In the genomic region with DNA sequence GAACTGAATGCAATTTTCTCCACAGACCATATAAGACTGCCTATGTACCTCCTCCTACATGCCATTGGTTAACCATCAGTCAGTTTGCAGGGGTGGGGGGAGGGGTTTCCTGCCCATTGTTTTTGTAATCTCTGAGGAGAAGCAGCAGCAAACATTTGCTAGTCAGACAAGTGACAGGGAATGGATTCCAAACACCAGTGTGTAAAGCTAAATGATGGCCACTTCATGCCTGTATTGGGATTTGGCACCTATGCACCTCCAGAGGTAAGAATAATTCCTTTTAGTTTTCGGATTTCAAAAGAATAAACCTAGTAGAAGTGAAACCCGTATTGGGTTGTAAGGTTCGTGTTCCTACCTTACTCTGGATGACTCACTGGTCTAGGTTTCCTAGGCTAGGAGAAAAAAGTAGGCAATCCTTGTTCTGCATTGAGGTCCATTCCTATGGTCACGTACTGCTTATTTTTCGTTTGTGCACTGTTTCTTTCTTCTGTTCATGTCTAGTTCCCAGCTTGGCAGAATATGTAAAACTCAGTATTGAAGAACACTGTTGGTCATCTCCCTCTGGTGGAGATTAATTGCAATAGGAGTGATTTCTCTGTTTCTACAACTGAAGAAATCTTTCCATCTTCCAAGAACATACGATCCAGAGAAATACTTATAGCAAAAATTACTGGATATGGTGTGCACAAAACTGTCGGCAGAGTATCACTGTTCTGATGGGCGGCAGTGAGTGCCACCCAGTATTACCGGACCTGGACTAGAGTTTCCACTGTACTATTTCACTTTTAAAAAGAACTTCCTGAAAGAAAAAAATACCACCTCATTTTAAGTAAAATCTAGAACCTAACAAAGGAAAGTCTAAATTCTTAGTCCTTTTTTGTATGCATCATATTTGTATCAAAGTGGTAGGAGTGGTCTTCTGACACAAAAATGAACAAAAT, we compare ENCODE assay signal across 1 cellular context.
A peak's percentile ranks its signal among the peaks of the same experiment; 100 is the strongest.
TF ChIP-seq lines count a peak whose summit lies in the region.

Gene AKR1C3, plus strand, starts transcription at position 150 of the 941 bp plus-strand sequence. Its CDS starts 31 bp downstream, at position 181.

TF ChIP-seq in HepG2, 621 proteins besides CTCF, POLR2A, EP300 and RAD21 (continued from another document and continues in another):
- TF ChIP-seq KIAA2018 (CRISPR knock-in tag; IDR thresholded peaks at IDR 0.05; ENCODE audit: borderline replicate concordance) (no peak), KLF9 (CRISPR knock-in tag; IDR thresholded peaks at IDR 0.05; ENCODE audit: low read depth) (no peak), ZNF180 (CRISPR knock-in tag; IDR thresholded peaks at IDR 0.05; ENCODE audit: borderline replicate concordance, low read depth) (no peak), ZMAT5 (CRISPR knock-in tag; IDR thresholded peaks at IDR 0.05; ENCODE audit: borderline replicate concordance, low read depth) (no peak), ZBTB38 (CRISPR knock-in tag; IDR thresholded peaks at IDR 0.05) (no peak), RBAK (CRISPR knock-in tag; IDR thresholded peaks at IDR 0.05) (no peak), ZNF235 (CRISPR knock-in tag; IDR thresholded peaks at IDR 0.05; ENCODE audit: borderline replicate concordance) (no peak), MAF1 (CRISPR knock-in tag; IDR thresholded peaks at IDR 0.05; ENCODE audit: borderline replicate concordance) (no peak), ASH2L (IDR thresholded peaks at IDR 0.05; ENCODE audit: insufficient read length, low read depth, low read length) (peak; percentile 26), BRCA1 (CRISPR knock-in tag; IDR thresholded peaks at IDR 0.05) (0 out of 2 replicates have a peak, but pooled peaks have one; percentile 50), CAMTA2 (CRISPR knock-in tag; IDR thresholded peaks at IDR 0.05; ENCODE audit: borderline replicate concordance) (no peak), HOXA5 (CRISPR knock-in tag; IDR thresholded peaks at IDR 0.05) (0 out of 2 replicates have a peak, but pooled peaks have one; percentile 29), ZFP37 (CRISPR knock-in tag; IDR thresholded peaks at IDR 0.05; ENCODE audit: borderline replicate concordance) (no peak), KDM5A (IDR thresholded peaks at IDR 0.05; ENCODE audit: borderline replicate concordance, low read length) (peak; percentile 59; the same call in 1 of the 2 replicates), JUND (CRISPR knock-in tag; IDR thresholded peaks at IDR 0.05) (no peak), ZNF121 (CRISPR knock-in tag; IDR thresholded peaks at IDR 0.05) (no peak), ZNF577 (CRISPR knock-in tag; IDR thresholded peaks at IDR 0.05; ENCODE audit: borderline replicate concordance, low read depth) (0 out of 2 replicates have a peak, but pooled peaks have one; percentile 67), EEA1 (CRISPR knock-in tag; IDR thresholded peaks at IDR 0.05; ENCODE audit: borderline replicate concordance) (no peak), SIX1 (CRISPR knock-in tag; IDR thresholded peaks at IDR 0.05; ENCODE audit: borderline replicate concordance) (no peak), SSRP1 (CRISPR knock-in tag; IDR thresholded peaks at IDR 0.05) (no peak), MEIS1 (CRISPR knock-in tag; IDR thresholded peaks at IDR 0.05; ENCODE audit: borderline replicate concordance) (0 out of 2 replicates have a peak, but pooled peaks have one; percentile 24), TP53 (CRISPR knock-in tag; conservative IDR thresholded peaks at IDR 0.05) (no peak), ZNF138 (CRISPR knock-in tag; IDR thresholded peaks at IDR 0.05; ENCODE audit: low read depth) (no peak), HOXA7 (CRISPR knock-in tag; IDR thresholded peaks at IDR 0.05) (no peak), FOXM1 (CRISPR knock-in tag; IDR thresholded peaks at IDR 0.05) (no peak), ZNF12 (CRISPR knock-in tag; IDR thresholded peaks at IDR 0.05) (no peak), GLI4 (CRISPR knock-in tag; IDR thresholded peaks at IDR 0.05; ENCODE audit: borderline replicate concordance) (0 out of 2 replicates have a peak, but pooled peaks have one; percentile 49)
- TF ChIP-seq, protein P1, sequence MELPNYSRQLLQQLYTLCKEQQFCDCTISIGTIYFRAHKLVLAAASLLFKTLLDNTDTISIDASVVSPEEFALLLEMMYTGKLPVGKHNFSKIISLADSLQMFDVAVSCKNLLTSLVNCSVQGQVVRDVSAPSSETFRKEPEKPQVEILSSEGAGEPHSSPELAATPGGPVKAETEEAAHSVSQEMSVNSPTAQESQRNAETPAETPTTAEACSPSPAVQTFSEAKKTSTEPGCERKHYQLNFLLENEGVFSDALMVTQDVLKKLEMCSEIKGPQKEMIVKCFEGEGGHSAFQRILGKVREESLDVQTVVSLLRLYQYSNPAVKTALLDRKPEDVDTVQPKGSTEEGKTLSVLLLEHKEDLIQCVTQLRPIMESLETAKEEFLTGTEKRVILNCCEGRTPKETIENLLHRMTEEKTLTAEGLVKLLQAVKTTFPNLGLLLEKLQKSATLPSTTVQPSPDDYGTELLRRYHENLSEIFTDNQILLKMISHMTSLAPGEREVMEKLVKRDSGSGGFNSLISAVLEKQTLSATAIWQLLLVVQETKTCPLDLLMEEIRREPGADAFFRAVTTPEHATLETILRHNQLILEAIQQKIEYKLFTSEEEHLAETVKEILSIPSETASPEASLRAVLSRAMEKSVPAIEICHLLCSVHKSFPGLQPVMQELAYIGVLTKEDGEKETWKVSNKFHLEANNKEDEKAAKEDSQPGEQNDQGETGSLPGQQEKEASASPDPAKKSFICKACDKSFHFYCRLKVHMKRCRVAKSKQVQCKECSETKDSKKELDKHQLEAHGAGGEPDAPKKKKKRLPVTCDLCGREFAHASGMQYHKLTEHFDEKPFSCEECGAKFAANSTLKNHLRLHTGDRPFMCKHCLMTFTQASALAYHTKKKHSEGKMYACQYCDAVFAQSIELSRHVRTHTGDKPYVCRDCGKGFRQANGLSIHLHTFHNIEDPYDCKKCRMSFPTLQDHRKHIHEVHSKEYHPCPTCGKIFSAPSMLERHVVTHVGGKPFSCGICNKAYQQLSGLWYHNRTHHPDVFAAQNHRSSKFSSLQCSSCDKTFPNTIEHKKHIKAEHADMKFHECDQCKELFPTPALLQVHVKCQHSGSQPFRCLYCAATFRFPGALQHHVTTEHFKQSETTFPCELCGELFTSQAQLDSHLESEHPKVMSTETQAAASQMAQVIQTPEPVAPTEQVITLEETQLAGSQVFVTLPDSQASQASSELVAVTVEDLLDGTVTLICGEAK (IDR thresholded peaks at IDR 0.05), result no peak
- TF ChIP-seq, protein P1 (CRISPR knock-in tag; IDR thresholded peaks at IDR 0.05), result no peak; the same call in 1 of the 2 replicates
- TF ChIP-seq, protein P2, sequence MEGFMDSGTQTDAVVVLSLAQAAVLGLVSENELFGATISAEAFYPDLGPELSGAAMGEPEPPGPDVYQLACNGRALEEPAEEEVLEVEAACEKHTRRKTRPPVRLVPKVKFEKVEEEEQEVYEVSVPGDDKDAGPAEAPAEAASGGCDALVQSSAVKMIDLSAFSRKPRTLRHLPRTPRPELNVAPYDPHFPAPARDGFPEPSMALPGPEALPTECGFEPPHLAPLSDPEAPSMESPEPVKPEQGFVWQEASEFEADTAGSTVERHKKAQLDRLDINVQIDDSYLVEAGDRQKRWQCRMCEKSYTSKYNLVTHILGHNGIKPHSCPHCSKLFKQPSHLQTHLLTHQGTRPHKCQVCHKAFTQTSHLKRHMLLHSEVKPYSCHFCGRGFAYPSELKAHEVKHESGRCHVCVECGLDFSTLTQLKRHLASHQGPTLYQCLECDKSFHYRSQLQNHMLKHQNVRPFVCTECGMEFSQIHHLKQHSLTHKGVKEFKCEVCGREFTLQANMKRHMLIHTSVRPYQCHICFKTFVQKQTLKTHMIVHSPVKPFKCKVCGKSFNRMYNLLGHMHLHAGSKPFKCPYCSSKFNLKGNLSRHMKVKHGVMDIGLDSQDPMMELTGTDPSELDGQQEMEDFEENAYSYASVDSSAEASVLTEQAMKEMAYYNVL (CRISPR knock-in tag; IDR thresholded peaks at IDR 0.05; ENCODE audit: borderline replicate concordance), result no peak
- TF ChIP-seq, protein P3, sequence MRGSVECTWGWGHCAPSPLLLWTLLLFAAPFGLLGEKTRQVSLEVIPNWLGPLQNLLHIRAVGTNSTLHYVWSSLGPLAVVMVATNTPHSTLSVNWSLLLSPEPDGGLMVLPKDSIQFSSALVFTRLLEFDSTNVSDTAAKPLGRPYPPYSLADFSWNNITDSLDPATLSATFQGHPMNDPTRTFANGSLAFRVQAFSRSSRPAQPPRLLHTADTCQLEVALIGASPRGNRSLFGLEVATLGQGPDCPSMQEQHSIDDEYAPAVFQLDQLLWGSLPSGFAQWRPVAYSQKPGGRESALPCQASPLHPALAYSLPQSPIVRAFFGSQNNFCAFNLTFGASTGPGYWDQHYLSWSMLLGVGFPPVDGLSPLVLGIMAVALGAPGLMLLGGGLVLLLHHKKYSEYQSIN (CRISPR knock-in tag; IDR thresholded peaks at IDR 0.05; ENCODE audit: borderline replicate concordance), result no peak
